ENCODE assay signal across 2 cellular contexts in the genomic region with DNA sequence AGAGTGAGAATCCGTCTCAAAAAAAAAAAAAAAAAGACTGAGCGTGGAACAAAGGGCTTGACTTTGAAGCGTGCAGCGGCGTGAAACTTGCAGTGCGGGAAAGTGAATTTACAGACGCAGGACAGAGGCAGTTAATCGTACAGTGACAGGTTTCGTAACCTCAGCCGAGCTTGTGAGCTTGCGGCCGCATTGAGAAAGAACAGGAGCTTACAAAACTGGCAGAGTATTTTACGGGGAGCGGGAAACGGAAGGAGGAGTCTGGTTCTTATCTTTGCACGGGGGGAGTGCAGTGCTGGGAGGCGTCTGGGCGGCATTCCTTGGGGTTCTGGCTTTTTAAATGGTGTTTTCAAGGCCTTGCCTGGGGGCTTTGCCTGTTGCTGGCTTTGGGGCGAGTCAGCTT.
A peak's percentile ranks its signal among the peaks of the same experiment; 100 is the strongest.
TF ChIP-seq lines count a peak whose summit lies in the region.

No MANE protein-coding gene starts in this region.

TF ChIP-seq in IMR-90, 13 proteins besides CTCF, POLR2A, EP300 and RAD21:
- TF ChIP-seq CEBPB (IDR thresholded peaks at IDR 0.05; ENCODE audit: low read depth, low read length) = peak; percentile 10; the same call in 1 of the 2 replicates
- TF ChIP-seq BHLHE40 (IDR thresholded peaks at IDR 0.05; ENCODE audit: low read depth, low read length) = 0 out of 2 replicates have a peak, but pooled peaks have one; percentile 9
- TF ChIP-seq SMC3 (IDR thresholded peaks at IDR 0.05; ENCODE audit: low read depth, low read length) = no peak
- no peak for TF ChIP-seq MAZ (IDR thresholded peaks at IDR 0.05; ENCODE audit: borderline replicate concordance, low read depth, low read length)
- TF ChIP-seq, protein P1, sequence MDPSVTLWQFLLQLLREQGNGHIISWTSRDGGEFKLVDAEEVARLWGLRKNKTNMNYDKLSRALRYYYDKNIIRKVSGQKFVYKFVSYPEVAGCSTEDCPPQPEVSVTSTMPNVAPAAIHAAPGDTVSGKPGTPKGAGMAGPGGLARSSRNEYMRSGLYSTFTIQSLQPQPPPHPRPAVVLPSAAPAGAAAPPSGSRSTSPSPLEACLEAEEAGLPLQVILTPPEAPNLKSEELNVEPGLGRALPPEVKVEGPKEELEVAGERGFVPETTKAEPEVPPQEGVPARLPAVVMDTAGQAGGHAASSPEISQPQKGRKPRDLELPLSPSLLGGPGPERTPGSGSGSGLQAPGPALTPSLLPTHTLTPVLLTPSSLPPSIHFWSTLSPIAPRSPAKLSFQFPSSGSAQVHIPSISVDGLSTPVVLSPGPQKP (IDR thresholded peaks at IDR 0.05; ENCODE audit: borderline replicate concordance, low read depth, low read length) = no peak
- no peak for TF ChIP-seq FOS (IDR thresholded peaks at IDR 0.05; ENCODE audit: low read depth, low read length)
- TF ChIP-seq MAFK (IDR thresholded peaks at IDR 0.05; ENCODE audit: low read depth, low read length) = no peak
- no peak for TF ChIP-seq CHD1 (IDR thresholded peaks at IDR 0.05; ENCODE audit: low read depth, low read length)
- TF ChIP-seq RCOR1 (IDR thresholded peaks at IDR 0.05; ENCODE audit: insufficient replicate concordance, low read length) = no peak
- no peak for TF ChIP-seq NFE2L2 (IDR thresholded peaks at IDR 0.05; ENCODE audit: low read depth, low read length)

TF ChIP-seq in HepG2, 621 proteins besides CTCF, POLR2A, EP300 and RAD21 (continues in another document):
- TF ChIP-seq ZNF224 (CRISPR knock-in tag; IDR thresholded peaks at IDR 0.05) (no peak), ZSCAN9 (CRISPR knock-in tag; IDR thresholded peaks at IDR 0.05; ENCODE audit: borderline replicate concordance) (peak; percentile 96), NONO (IDR thresholded peaks at IDR 0.05) (no peak), NONO (CRISPR knock-in tag; conservative IDR thresholded peaks at IDR 0.05) (no peak), MED1 (CRISPR knock-in tag; IDR thresholded peaks at IDR 0.05) (peak; percentile 48; the same call in 1 of the 2 replicates), ZFX (CRISPR knock-in tag; IDR thresholded peaks at IDR 0.05; ENCODE audit: low read depth) (no peak), HNF4G (IDR thresholded peaks at IDR 0.05; ENCODE audit: borderline replicate concordance, low read depth, low read length) (0 out of 2 replicates have a peak, but pooled peaks have one; percentile 11), HNF4G (CRISPR knock-in tag; IDR thresholded peaks at IDR 0.05; ENCODE audit: borderline replicate concordance, low read depth) (no peak), ZNF251 (CRISPR knock-in tag; IDR thresholded peaks at IDR 0.05) (no peak), ZNF263 (CRISPR knock-in tag; IDR thresholded peaks at IDR 0.05) (no peak), ZNF678 (CRISPR knock-in tag; IDR thresholded peaks at IDR 0.05) (no peak), FOXO1 (CRISPR knock-in tag; IDR thresholded peaks at IDR 0.05) (peak; percentile 24; the same call in 1 of the 2 replicates)
- TF ChIP-seq, protein P2, sequence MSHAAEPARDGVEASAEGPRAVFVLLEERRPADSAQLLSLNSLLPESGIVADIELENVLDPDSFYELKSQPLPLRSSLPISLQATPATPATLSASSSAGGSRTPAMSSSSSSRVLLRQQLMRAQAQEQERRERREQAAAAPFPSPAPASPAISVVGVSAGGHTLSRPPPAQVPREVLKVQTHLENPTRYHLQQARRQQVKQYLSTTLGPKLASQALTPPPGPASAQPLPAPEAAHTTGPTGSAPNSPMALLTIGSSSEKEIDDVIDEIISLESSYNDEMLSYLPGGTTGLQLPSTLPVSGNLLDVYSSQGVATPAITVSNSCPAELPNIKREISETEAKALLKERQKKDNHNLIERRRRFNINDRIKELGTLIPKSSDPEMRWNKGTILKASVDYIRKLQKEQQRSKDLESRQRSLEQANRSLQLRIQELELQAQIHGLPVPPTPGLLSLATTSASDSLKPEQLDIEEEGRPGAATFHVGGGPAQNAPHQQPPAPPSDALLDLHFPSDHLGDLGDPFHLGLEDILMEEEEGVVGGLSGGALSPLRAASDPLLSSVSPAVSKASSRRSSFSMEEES (CRISPR knock-in tag; IDR thresholded peaks at IDR 0.05) = no peak
- TF ChIP-seq, protein P3, sequence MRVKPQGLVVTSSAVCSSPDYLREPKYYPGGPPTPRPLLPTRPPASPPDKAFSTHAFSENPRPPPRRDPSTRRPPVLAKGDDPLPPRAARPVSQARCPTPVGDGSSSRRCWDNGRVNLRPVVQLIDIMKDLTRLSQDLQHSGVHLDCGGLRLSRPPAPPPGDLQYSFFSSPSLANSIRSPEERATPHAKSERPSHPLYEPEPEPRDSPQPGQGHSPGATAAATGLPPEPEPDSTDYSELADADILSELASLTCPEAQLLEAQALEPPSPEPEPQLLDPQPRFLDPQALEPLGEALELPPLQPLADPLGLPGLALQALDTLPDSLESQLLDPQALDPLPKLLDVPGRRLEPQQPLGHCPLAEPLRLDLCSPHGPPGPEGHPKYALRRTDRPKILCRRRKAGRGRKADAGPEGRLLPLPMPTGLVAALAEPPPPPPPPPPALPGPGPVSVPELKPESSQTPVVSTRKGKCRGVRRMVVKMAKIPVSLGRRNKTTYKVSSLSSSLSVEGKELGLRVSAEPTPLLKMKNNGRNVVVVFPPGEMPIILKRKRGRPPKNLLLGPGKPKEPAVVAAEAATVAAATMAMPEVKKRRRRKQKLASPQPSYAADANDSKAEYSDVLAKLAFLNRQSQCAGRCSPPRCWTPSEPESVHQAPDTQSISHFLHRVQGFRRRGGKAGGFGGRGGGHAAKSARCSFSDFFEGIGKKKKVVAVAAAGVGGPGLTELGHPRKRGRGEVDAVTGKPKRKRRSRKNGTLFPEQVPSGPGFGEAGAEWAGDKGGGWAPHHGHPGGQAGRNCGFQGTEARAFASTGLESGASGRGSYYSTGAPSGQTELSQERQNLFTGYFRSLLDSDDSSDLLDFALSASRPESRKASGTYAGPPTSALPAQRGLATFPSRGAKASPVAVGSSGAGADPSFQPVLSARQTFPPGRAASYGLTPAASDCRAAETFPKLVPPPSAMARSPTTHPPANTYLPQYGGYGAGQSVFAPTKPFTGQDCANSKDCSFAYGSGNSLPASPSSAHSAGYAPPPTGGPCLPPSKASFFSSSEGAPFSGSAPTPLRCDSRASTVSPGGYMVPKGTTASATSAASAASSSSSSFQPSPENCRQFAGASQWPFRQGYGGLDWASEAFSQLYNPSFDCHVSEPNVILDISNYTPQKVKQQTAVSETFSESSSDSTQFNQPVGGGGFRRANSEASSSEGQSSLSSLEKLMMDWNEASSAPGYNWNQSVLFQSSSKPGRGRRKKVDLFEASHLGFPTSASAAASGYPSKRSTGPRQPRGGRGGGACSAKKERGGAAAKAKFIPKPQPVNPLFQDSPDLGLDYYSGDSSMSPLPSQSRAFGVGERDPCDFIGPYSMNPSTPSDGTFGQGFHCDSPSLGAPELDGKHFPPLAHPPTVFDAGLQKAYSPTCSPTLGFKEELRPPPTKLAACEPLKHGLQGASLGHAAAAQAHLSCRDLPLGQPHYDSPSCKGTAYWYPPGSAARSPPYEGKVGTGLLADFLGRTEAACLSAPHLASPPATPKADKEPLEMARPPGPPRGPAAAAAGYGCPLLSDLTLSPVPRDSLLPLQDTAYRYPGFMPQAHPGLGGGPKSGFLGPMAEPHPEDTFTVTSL (CRISPR knock-in tag; IDR thresholded peaks at IDR 0.05; ENCODE audit: borderline replicate concordance) = no peak
- TF ChIP-seq, protein P4, sequence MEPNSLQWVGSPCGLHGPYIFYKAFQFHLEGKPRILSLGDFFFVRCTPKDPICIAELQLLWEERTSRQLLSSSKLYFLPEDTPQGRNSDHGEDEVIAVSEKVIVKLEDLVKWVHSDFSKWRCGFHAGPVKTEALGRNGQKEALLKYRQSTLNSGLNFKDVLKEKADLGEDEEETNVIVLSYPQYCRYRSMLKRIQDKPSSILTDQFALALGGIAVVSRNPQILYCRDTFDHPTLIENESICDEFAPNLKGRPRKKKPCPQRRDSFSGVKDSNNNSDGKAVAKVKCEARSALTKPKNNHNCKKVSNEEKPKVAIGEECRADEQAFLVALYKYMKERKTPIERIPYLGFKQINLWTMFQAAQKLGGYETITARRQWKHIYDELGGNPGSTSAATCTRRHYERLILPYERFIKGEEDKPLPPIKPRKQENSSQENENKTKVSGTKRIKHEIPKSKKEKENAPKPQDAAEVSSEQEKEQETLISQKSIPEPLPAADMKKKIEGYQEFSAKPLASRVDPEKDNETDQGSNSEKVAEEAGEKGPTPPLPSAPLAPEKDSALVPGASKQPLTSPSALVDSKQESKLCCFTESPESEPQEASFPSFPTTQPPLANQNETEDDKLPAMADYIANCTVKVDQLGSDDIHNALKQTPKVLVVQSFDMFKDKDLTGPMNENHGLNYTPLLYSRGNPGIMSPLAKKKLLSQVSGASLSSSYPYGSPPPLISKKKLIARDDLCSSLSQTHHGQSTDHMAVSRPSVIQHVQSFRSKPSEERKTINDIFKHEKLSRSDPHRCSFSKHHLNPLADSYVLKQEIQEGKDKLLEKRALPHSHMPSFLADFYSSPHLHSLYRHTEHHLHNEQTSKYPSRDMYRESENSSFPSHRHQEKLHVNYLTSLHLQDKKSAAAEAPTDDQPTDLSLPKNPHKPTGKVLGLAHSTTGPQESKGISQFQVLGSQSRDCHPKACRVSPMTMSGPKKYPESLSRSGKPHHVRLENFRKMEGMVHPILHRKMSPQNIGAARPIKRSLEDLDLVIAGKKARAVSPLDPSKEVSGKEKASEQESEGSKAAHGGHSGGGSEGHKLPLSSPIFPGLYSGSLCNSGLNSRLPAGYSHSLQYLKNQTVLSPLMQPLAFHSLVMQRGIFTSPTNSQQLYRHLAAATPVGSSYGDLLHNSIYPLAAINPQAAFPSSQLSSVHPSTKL (CRISPR knock-in tag; IDR thresholded peaks at IDR 0.05) = peak; percentile 44; the same call in 1 of the 2 replicates
- TF ChIP-seq, protein P5, sequence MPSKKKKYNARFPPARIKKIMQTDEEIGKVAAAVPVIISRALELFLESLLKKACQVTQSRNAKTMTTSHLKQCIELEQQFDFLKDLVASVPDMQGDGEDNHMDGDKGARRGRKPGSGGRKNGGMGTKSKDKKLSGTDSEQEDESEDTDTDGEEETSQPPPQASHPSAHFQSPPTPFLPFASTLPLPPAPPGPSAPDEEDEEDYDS (CRISPR knock-in tag; IDR thresholded peaks at IDR 0.05) = peak; percentile 36; the same call in 1 of the 2 replicates
- TF ChIP-seq, protein P6, sequence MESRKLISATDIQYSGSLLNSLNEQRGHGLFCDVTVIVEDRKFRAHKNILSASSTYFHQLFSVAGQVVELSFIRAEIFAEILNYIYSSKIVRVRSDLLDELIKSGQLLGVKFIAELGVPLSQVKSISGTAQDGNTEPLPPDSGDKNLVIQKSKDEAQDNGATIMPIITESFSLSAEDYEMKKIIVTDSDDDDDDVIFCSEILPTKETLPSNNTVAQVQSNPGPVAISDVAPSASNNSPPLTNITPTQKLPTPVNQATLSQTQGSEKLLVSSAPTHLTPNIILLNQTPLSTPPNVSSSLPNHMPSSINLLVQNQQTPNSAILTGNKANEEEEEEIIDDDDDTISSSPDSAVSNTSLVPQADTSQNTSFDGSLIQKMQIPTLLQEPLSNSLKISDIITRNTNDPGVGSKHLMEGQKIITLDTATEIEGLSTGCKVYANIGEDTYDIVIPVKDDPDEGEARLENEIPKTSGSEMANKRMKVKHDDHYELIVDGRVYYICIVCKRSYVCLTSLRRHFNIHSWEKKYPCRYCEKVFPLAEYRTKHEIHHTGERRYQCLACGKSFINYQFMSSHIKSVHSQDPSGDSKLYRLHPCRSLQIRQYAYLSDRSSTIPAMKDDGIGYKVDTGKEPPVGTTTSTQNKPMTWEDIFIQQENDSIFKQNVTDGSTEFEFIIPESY (CRISPR knock-in tag; IDR thresholded peaks at IDR 0.05) = peak; percentile 64
- TF ChIP-seq, protein P7, sequence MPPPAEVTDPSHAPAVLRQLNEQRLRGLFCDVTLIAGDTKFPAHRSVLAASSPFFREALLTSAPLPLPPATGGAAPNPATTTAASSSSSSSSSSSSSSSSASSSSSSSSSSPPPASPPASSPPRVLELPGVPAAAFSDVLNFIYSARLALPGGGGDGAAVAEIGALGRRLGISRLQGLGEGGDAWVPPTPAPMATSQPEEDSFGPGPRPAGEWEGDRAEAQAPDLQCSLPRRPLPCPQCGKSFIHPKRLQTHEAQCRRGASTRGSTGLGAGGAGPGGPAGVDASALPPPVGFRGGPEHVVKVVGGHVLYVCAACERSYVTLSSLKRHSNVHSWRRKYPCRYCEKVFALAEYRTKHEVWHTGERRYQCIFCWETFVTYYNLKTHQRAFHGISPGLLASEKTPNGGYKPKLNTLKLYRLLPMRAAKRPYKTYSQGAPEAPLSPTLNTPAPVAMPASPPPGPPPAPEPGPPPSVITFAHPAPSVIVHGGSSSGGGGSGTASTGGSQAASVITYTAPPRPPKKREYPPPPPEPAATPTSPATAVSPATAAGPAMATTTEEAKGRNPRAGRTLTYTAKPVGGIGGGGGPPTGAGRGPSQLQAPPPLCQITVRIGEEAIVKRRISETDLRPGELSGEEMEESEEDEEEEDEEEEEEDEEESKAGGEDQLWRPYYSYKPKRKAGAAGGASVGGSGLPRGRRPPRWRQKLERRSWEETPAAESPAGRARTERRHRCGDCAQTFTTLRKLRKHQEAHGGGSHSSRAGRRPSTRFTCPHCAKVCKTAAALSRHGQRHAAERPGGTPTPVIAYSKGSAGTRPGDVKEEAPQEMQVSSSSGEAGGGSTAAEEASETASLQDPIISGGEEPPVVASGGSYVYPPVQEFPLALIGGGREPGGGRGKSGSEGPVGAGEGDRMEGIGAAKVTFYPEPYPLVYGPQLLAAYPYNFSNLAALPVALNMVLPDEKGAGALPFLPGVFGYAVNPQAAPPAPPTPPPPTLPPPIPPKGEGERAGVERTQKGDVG (CRISPR knock-in tag; IDR thresholded peaks at IDR 0.05; ENCODE audit: borderline replicate concordance) = no peak
- TF ChIP-seq, protein P8, sequence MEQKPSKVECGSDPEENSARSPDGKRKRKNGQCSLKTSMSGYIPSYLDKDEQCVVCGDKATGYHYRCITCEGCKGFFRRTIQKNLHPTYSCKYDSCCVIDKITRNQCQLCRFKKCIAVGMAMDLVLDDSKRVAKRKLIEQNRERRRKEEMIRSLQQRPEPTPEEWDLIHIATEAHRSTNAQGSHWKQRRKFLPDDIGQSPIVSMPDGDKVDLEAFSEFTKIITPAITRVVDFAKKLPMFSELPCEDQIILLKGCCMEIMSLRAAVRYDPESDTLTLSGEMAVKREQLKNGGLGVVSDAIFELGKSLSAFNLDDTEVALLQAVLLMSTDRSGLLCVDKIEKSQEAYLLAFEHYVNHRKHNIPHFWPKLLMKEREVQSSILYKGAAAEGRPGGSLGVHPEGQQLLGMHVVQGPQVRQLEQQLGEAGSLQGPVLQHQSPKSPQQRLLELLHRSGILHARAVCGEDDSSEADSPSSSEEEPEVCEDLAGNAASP (CRISPR knock-in tag; IDR thresholded peaks at IDR 0.05; ENCODE audit: borderline replicate concordance) = 0 out of 2 replicates have a peak, but pooled peaks have one; percentile 20
- TF ChIP-seq, protein P9, sequence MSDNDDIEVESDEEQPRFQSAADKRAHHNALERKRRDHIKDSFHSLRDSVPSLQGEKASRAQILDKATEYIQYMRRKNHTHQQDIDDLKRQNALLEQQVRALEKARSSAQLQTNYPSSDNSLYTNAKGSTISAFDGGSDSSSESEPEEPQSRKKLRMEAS (IDR thresholded peaks at IDR 0.05) = peak; percentile 43
- TF ChIP-seq, protein P10, sequence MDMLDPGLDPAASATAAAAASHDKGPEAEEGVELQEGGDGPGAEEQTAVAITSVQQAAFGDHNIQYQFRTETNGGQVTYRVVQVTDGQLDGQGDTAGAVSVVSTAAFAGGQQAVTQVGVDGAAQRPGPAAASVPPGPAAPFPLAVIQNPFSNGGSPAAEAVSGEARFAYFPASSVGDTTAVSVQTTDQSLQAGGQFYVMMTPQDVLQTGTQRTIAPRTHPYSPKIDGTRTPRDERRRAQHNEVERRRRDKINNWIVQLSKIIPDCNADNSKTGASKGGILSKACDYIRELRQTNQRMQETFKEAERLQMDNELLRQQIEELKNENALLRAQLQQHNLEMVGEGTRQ (IDR thresholded peaks at IDR 0.05; ENCODE audit: low read depth, low read length) = no peak
- TF ChIP-seq, protein P10 (CRISPR knock-in tag; IDR thresholded peaks at IDR 0.05; ENCODE audit: borderline replicate concordance) = no peak
